1 cellular context compared by ENCODE assay signal in the genomic region with DNA sequence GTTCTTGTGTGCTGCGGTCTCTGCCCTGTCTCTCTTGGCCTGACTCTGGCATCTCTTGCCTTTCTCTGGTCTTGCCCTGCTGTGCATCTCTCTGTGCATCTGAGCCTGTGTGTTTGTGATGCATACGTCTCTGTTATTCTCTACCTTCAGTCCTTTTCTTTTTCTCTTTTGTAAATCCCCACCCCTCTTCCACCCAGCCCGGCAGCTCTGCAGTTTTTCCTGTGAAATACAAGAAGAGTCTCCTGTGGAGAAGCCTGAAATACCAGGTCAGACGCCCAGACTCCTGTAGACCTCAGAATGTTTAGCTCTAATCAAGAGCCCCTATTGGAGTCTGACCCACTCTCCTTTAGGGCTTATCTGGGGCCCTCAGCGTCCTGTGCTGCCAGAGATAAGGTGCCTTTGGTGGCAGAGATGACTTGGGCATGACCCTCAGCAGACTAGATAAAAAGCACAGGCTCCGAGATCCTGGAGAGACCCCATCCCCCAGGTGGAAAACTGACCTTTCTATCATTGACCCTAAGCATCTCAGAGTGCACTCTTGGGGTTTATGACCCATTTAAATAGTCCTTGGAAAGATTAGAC.
TF ChIP-seq lines count a peak whose summit lies in the region.

No MANE protein-coding gene starts in this region.

TF ChIP-seq in H1, 55 proteins besides CTCF, POLR2A, EP300 and RAD21 (continued from another document):
- 0 out of 4 replicates have a peak, but pooled peaks of 1 of the 2 experiments have one; percentile 26 for TF ChIP-seq HDAC2 (IDR thresholded peaks at IDR 0.05; ENCODE audit: borderline replicate concordance in 1 of 2, low read depth in 2 of 2, low read length in 2 of 2)
- no peak for TF ChIP-seq POU5F1 (IDR thresholded peaks at IDR 0.05; ENCODE audit: low read depth, low read length)
